21 cellular contexts compared by ENCODE assay signal in the genomic region with DNA sequence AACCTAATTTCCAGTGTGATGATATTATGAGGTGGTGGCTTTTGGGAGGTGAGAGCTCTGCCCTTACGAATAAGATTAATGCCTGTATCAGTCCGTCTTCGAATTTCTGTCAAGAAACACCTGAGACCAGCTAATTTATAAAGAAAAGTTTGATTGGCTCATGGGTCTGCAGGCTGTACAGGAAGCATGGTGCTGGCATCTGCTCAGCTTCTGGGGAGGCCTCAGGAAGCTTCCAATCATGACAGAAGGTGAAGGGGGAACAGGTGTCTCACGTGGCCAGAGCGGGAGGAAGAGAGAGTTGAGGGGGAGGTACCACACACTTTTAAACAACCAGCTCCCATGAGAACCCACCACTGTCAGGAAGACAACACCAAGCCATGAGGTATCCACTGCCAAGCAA. TPM values are rescaled to one million over a fixed set of nuclear protein-coding genes. Genes with fewer than 3 reads are reported as not detected.
DNase-seq lines count a peak whose midpoint lies in the region; ATAC-seq, FAIRE-seq and TF ChIP-seq lines count a peak whose summit lies in the region.
"Had no signal": no experiment of that assay in that cellular context is flagged by ENCODE, and none has a peak within 500 bp of the region (broad histone marks: within the 10 kb centered on the region; RNA-seq: fewer than 3 reads in every experiment).

No MANE protein-coding gene starts in this region.

- in situ Hi-C loops in HepG2 (cut with HindIII; ENCODE audit: extremely low pct_ligation_motif_present, low pct_unique_long_range_greater_than_20kb): no loop called here

- TF ChIP-seq EP300 in HepG2 (IDR thresholded peaks at IDR 0.05; ENCODE audit: low read depth in 2 of 2, low read length in 2 of 2) (no peak), HepG2 (CRISPR knock-in tag; IDR thresholded peaks at IDR 0.05; ENCODE audit: borderline replicate concordance) (no peak)

- no TSS peak for BruUV-seq in HepG2 (replicated peaks; lab: Mats Ljungman, UMichigan)

- H3K4me1 ChIP-seq in HepG2 (ENCODE audit: insufficient read depth, low read length) (peaks cover 60% of the 10 kb centered on the region), right lobe of liver (peaks cover 0 to 28% (median 8%) of the 10 kb centered on the region in 4 donors)

- no peak for TF ChIP-seq CTCF in HepG2 (CRISPR knock-in tag; IDR thresholded peaks at IDR 0.05)
- TF ChIP-seq CTCF in right lobe of liver (IDR thresholded peaks at IDR 0.05): no peak
- no peak for TF ChIP-seq CTCF in activated B cell treated with CpG ODN at 0.5 μM for 24 hours (IDR thresholded peaks at IDR 0.05)
- no peak for TF ChIP-seq CTCF in nephron (IDR thresholded peaks at IDR 0.05; ENCODE audit: unreplicated experiment in 3 of 3)

- H3K27ac Mint-ChIP-seq in activated B cell treated with CpG ODN at 0.5 μM for 24 hours (peak overlapping the region; percentile 44), nephron (peak overlapping the region in 2 of 3 experiments; percentile 66 to 76)
- H3K27ac Mint-ChIP-seq: CD4-positive, CD25-positive, alpha-beta regulatory T cell; CD8-positive, alpha-beta memory T cell; GM23338; H9 had no signal

- H3K27ac ChIP-seq in HepG2 (ENCODE audit: extremely low read length, insufficient read depth, low read length): no peak overlapping the region
- no peak overlapping the region for H3K27ac ChIP-seq in right lobe of liver

- H3K4me1 Mint-ChIP-seq in activated B cell treated with CpG ODN at 0.5 μM for 24 hours (peaks cover 7% of the 10 kb centered on the region), nephron (peaks cover 41% of the 10 kb centered on the region)

- H3K27me3 Mint-ChIP-seq in activated B cell treated with CpG ODN at 0.5 μM for 24 hours: peaks cover 17% of the 10 kb centered on the region
- peaks cover 5% of the 10 kb centered on the region for H3K27me3 Mint-ChIP-seq in nephron (ENCODE audit: low read depth)

- FAIRE-seq in HepG2 (lab: Jason Lieb, UNC) (no peak), H54 (lab: Jason Lieb, UNC) (no peak)
- FAIRE-seq: D721Med, GM12892, GM18507 had no signal

- H2AFZ ChIP-seq in HepG2 (ENCODE audit: low read length): no peak overlapping the region
- H2AFZ ChIP-seq: GM23338 had no signal

- TF ChIP-seq RAD21 in HepG2 (CRISPR knock-in tag; IDR thresholded peaks at IDR 0.05): no peak

- H3K4me3 ChIP-seq in HepG2 (replicated peaks in 1 of 3; ENCODE audit: insufficient read depth in 1 of 3, low read depth in 2 of 3, low read length in 3 of 3) (no peak overlapping the region), right lobe of liver (no peak overlapping the region)
- H3K4me3 ChIP-seq: GM23338 had no signal

- TF ChIP-seq POLR2A in HepG2 (IDR thresholded peaks at IDR 0.05; ENCODE audit: insufficient read depth in 1 of 2, low read depth in 2 of 2, low read length in 2 of 2): no peak
- no peak for TF ChIP-seq POLR2A in right lobe of liver (IDR thresholded peaks at IDR 0.05)
- TF ChIP-seq POLR2A in H54 (IDR thresholded peaks at IDR 0.05; ENCODE audit: low read depth, low read length): no peak

- H3K4me2 ChIP-seq in HepG2 (ENCODE audit: low read depth, low read length): no peak overlapping the region
- H3K4me2 ChIP-seq: GM23338 had no signal

- intact Hi-C loops in HepG2 (cut with micrococcal nuclease; ENCODE audit: unreplicated experiment): no loop called here
- intact Hi-C loops in right lobe of liver (cut with DNase I): no loop called here
- intact Hi-C loops in activated B cell treated with CpG ODN at 0.5 μM for 24 hours (cut with micrococcal nuclease): no loop called here

- H3K9me3 Mint-ChIP-seq in activated B cell treated with CpG ODN at 0.5 μM for 24 hours (peaks cover 3% of the 10 kb centered on the region), nephron (peaks cover 2% of the 10 kb centered on the region)
- H3K9me3 Mint-ChIP-seq: CD8-positive, alpha-beta memory T cell had no signal

- H3K4me3 Mint-ChIP-seq in activated B cell treated with CpG ODN at 0.5 μM for 24 hours: no peak overlapping the region
- no peak overlapping the region for H3K4me3 Mint-ChIP-seq in nephron
- H3K4me3 Mint-ChIP-seq: CD4-positive, CD25-positive, alpha-beta regulatory T cell; CD8-positive, alpha-beta memory T cell; GM23338; H9 had no signal

- CTCF ChIA-PET in HepG2 (lab: Yijun Ruan, JAX; ENCODE audit: low intra/inter-chr PET ratio, low total read pairs): no interaction called here
- CTCF ChIA-PET in activated B cell treated with CpG ODN at 0.5 μM for 24 hours (lab: Charles Lee): no interaction called here

- H3K79me2 ChIP-seq in HepG2 (ENCODE audit: insufficient read depth, low read length): peaks cover 2% of the 10 kb centered on the region

- H3K36me3 Mint-ChIP-seq in activated B cell treated with CpG ODN at 0.5 μM for 24 hours (ENCODE audit: low read depth) (no peaks in the 10 kb centered on the region), nephron (ENCODE audit: low read depth) (no peaks in the 10 kb centered on the region)
- H3K36me3 Mint-ChIP-seq: CD4-positive, CD25-positive, alpha-beta regulatory T cell had no signal

- peaks cover 7% of the 10 kb centered on the region; the same call in 1 of the 2 replicates for H3K9me3 ChIP-seq in HepG2 (ENCODE audit: low read length)
- H3K9me3 ChIP-seq in right lobe of liver: no peaks in the 10 kb centered on the region
- H3K9me3 ChIP-seq: BE2C had no signal

- H3K36me3 ChIP-seq in HepG2 (replicated peaks in 1 of 2; ENCODE audit: control insufficient read depth in 1 of 2, insufficient read depth in 2 of 2, low read length in 2 of 2) (no peaks in the 10 kb centered on the region), right lobe of liver (no peaks in the 10 kb centered on the region)
- H3K36me3 ChIP-seq: BE2C had no signal

- POLR2A ChIA-PET in HepG2 (lab: Yijun Ruan, JAX) (interaction anchor here (2.5 kb wide), 1 partner anchor 23 kb away, joined by 19 read pairs; no protein-coding TSS in a partner anchor), activated B cell treated with CpG ODN at 0.5 μM for 24 hours (lab: Charles Lee) (no interaction called here)

- ATAC-seq in HepG2 (no peak), right lobe of liver (no peak), activated B cell treated with CpG ODN at 0.5 μM for 24 hours (ENCODE audit: low read depth) (no peak)
- ATAC-seq: GM23338 had no signal

- H4K20me1 ChIP-seq in HepG2 (ENCODE audit: insufficient read depth, low read length): no peaks in the 10 kb centered on the region

- WGBS in HepG2 (ENCODE audit: low lambda C conversion rate): 98% methylated on average over 5 of the region's 5 CpGs
- 100% methylated on average over 3 of the region's 5 CpGs for WGBS in right lobe of liver (ENCODE audit: insufficient coverage, low coverage, low lambda C conversion rate, missing lambda C conversion rate)

- H3K27me3 ChIP-seq in HepG2 (ENCODE audit: control insufficient read depth in 1 of 2, insufficient read depth in 2 of 2, low read length in 2 of 2) (no peaks in the 10 kb centered on the region; a peak in 1 of 5 replicates), right lobe of liver (no peaks in the 10 kb centered on the region)
- H3K27me3 ChIP-seq: BE2C had no signal

- no peak overlapping the region for H3K9ac ChIP-seq in HepG2 (ENCODE audit: insufficient read depth, low read depth, low read length)

- DNase-seq in HepG2 (ENCODE audit: low spot score) (no peak), right lobe of liver (no peak), activated B cell treated with CpG ODN at 0.5 μM for 24 hours (no peak), DMS79 treated with DMSO at 0.1 percent for 48 hours (lab: John Stamatoyannopoulos, UW) (no peak), H54 (ENCODE audit: insufficient read length, low spot score) (no peak), NCI-H2196 (lab: John Stamatoyannopoulos, UW; ENCODE audit: unreplicated experiment) (no peak)
- DNase-seq: ACHN; BE2C; C1 segment of cervical spinal cord; CD4-positive, CD25-positive, alpha-beta regulatory T cell; CD8-positive, alpha-beta memory T cell; COR-L47; GDM1; H9 had no signal

RNA-seq across cellular contexts. Expression of gene C9orf50, which starts 46.9 kb away (rescaled TPM):
- total RNA-seq in HepG2 (2016; rRNA removed; fragmentation: Illumina TruSeq; extraction: Trizol) (not detected in 2 replicates), right lobe of liver (not detected), activated B cell treated with CpG ODN at 0.5 μM for 24 hours (not detected in 2 replicates)
- not detected in 2 replicates for total RNA-seq in HepG2 (2016; cell fraction: cytosol; rRNA removed; fragmentation: Illumina TruSeq; extraction: Trizol; ENCODE audit: low read depth)
- total RNA-seq in HepG2 (2016; cell fraction: insoluble cytoplasmic fraction; rRNA removed; fragmentation: Illumina TruSeq; extraction: Trizol): not detected in 2 replicates
- not detected in 2 replicates for total RNA-seq in HepG2 (2016; cell fraction: membrane; rRNA removed; fragmentation: Illumina TruSeq; extraction: Trizol)
- total RNA-seq in HepG2 (2016; cell fraction: nucleus; rRNA removed; fragmentation: Illumina TruSeq; extraction: Trizol): not detected in 2 replicates
- not detected in 2 replicates for polyA plus RNA-seq in HepG2 (2011; rRNA removed)
- not detected in 2 replicates for polyA plus RNA-seq in HepG2 (2011; cell fraction: cytosol; rRNA removed)
- 0.10 TPM in 1 of 2 replicates, not detected in the other for polyA plus RNA-seq in HepG2 (2011; cell fraction: nucleus; rRNA removed)
- not detected in 2 replicates for polyA plus RNA-seq in HepG2 (2012)
- not detected in 2 replicates for polyA plus RNA-seq in HepG2 (2016; cell fraction: cytosol; fragmentation: Illumina TruSeq; extraction: Trizol; ENCODE audit: low read depth)
- polyA plus RNA-seq in HepG2 (2016; cell fraction: insoluble cytoplasmic fraction; fragmentation: Illumina TruSeq; extraction: Trizol; ENCODE audit: low read depth): not detected in 2 replicates
- polyA plus RNA-seq in HepG2 (2016; cell fraction: membrane; fragmentation: Illumina TruSeq; extraction: Trizol; ENCODE audit: low read depth): not detected in 2 replicates
- not detected in 2 replicates for polyA plus RNA-seq in HepG2 (2016; cell fraction: nucleus; fragmentation: Illumina TruSeq; extraction: Trizol; ENCODE audit: insufficient read depth, low read depth)
- polyA minus RNA-seq in HepG2 (2011; rRNA and poly(A)+ RNA removed; ENCODE audit: low replicate concordance): not detected in 2 replicates
- polyA minus RNA-seq in HepG2 (2011; cell fraction: cytosol; rRNA and poly(A)+ RNA removed): not detected in 2 replicates
- polyA minus RNA-seq in HepG2 (2011; cell fraction: nucleus; rRNA and poly(A)+ RNA removed): not detected in 2 replicates
- total RNA-seq: A172; CD4-positive, CD25-positive, alpha-beta regulatory T cell; CD8-positive, alpha-beta memory T cell; Daoy; GM23338; H9 had no signal
- polyA plus RNA-seq: CD4-positive, CD25-positive, alpha-beta regulatory T cell; CD8-positive, alpha-beta memory T cell; GM23338 had no signal

RNA-seq across cellular contexts. Expression of gene NTMT1, which starts 52.0 kb away (rescaled TPM):
- total RNA-seq in HepG2 (2016; rRNA removed; fragmentation: Illumina TruSeq; extraction: Trizol) (51.0 and 53.8 TPM in 2 replicates), right lobe of liver (10 to 100 TPM; 15.6 to 28.3 (median 20.7) TPM), activated B cell treated with CpG ODN at 0.5 μM for 24 hours (33.1 and 40.1 TPM in 2 replicates)
- total RNA-seq in HepG2 (2016; cell fraction: cytosol; rRNA removed; fragmentation: Illumina TruSeq; extraction: Trizol; ENCODE audit: low read depth): 18.8 and 21.6 TPM in 2 replicates
- total RNA-seq in HepG2 (2016; cell fraction: insoluble cytoplasmic fraction; rRNA removed; fragmentation: Illumina TruSeq; extraction: Trizol): 51.4 and 52.7 TPM in 2 replicates
- total RNA-seq in HepG2 (2016; cell fraction: membrane; rRNA removed; fragmentation: Illumina TruSeq; extraction: Trizol): 27.5 and 28.2 TPM in 2 replicates
- total RNA-seq in HepG2 (2016; cell fraction: nucleus; rRNA removed; fragmentation: Illumina TruSeq; extraction: Trizol): 24.5 and 26.0 TPM in 2 replicates
- 49.1 and 52.7 TPM in 2 replicates for polyA plus RNA-seq in HepG2 (2011; rRNA removed)
- 51.6 and 54.5 TPM in 2 replicates for polyA plus RNA-seq in HepG2 (2011; cell fraction: cytosol; rRNA removed)
- polyA plus RNA-seq in HepG2 (2011; cell fraction: nucleus; rRNA removed): 33.4 and 35.2 TPM in 2 replicates
- polyA plus RNA-seq in HepG2 (2012): 25.7 and 35.9 TPM in 2 replicates
- polyA plus RNA-seq in HepG2 (2016; cell fraction: cytosol; fragmentation: Illumina TruSeq; extraction: Trizol; ENCODE audit: low read depth): 25.5 and 33.2 TPM in 2 replicates
- 70.9 and 81.2 TPM in 2 replicates for polyA plus RNA-seq in HepG2 (2016; cell fraction: insoluble cytoplasmic fraction; fragmentation: Illumina TruSeq; extraction: Trizol; ENCODE audit: low read depth)
- polyA plus RNA-seq in HepG2 (2016; cell fraction: membrane; fragmentation: Illumina TruSeq; extraction: Trizol; ENCODE audit: low read depth): 24.8 and 34.0 TPM in 2 replicates
- 54.6 and 61.5 TPM in 2 replicates for polyA plus RNA-seq in HepG2 (2016; cell fraction: nucleus; fragmentation: Illumina TruSeq; extraction: Trizol; ENCODE audit: insufficient read depth, low read depth)
- polyA minus RNA-seq in HepG2 (2011; rRNA and poly(A)+ RNA removed; ENCODE audit: low replicate concordance): 26.8 and 119 TPM in 2 replicates
- polyA minus RNA-seq in HepG2 (2011; cell fraction: cytosol; rRNA and poly(A)+ RNA removed): 14.8 and 17.0 TPM in 2 replicates
- polyA minus RNA-seq in HepG2 (2011; cell fraction: nucleus; rRNA and poly(A)+ RNA removed): 15.9 and 18.4 TPM in 2 replicates
